Comparison of ENCODE assay signal across 8 cellular contexts in genomic region chr13:97953376-97953970, GRCh38. TPM values are rescaled to one million over a fixed set of nuclear protein-coding genes. Genes with fewer than 3 reads are reported as not detected.
DNase-seq lines count a peak whose midpoint lies in the region; ATAC-seq and TF ChIP-seq lines count a peak whose summit lies in the region.

IPO5 (plus strand) TSS chr13:97953675; CDS start chr13:97976697, 23,022 bp downstream.

- WGBS in heart left ventricle, 4 donors = 65 to 73% (median 70%) methylated on average over 10 of the region's 10 CpGs

- H3K27ac ChIP-seq in heart left ventricle (no peak within 1 kb of the TSS), tibial artery (no peak within 1 kb of the TSS)

- ATAC-seq in activated T-helper 17 cell treated with anti-CD3 and anti-CD28 coated beads, Interleukin-2, amount 50 U/mL, for 72 hours (replicated peaks) = no peak
- ATAC-seq in heart left ventricle (no peak), GM21786 (IDR thresholded peaks at IDR 0.05; ENCODE audit: unreplicated experiment) (no peak), GM19397 (IDR thresholded peaks at IDR 0.05; ENCODE audit: unreplicated experiment) (no peak), HG02610 (IDR thresholded peaks at IDR 0.05; ENCODE audit: unreplicated experiment) (no peak)

- no peak for TF ChIP-seq POLR2A in heart left ventricle (IDR thresholded peaks at IDR 0.05)

- DNase-seq in ELR (ENCODE audit: low read depth) (peak; percentile 16), heart left ventricle (no peak), pulmonary artery endothelial cell (ENCODE audit: low read depth, low spot score) (no peak), tibial artery (no peak)

- H3K4me1 ChIP-seq in heart left ventricle (no peaks in the 10 kb centered on the region), tibial artery (no peaks in the 10 kb centered on the region)

- H3K27me3 ChIP-seq in heart left ventricle = no peaks in the 10 kb centered on the region
- no peaks in the 10 kb centered on the region for H3K27me3 ChIP-seq in tibial artery

- no peaks in the 10 kb centered on the region for H3K36me3 Mint-ChIP-seq in activated T-helper 17 cell treated with anti-CD3 and anti-CD28 coated beads, Interleukin-2, amount 50 U/mL, for 72 hours (ENCODE audit: low read depth)

- H3K4me1 Mint-ChIP-seq in activated T-helper 17 cell treated with anti-CD3 and anti-CD28 coated beads, Interleukin-2, amount 50 U/mL, for 72 hours = no peaks in the 10 kb centered on the region

- no peak within 1 kb of the TSS for H3K4me3 Mint-ChIP-seq in activated T-helper 17 cell treated with anti-CD3 and anti-CD28 coated beads, Interleukin-2, amount 50 U/mL, for 72 hours

- H3K36me3 ChIP-seq in heart left ventricle = no peaks in the 10 kb centered on the region
- H3K36me3 ChIP-seq in tibial artery = no peaks in the 10 kb centered on the region

- no peak within 1 kb of the TSS for H3K27ac Mint-ChIP-seq in activated T-helper 17 cell treated with anti-CD3 and anti-CD28 coated beads, Interleukin-2, amount 50 U/mL, for 72 hours

- intact Hi-C loops in heart left ventricle (cut with DNase I) = no loop called here
- intact Hi-C loops in tibial artery (cut with DNase I; ENCODE audit: low total_unique reads) = no loop called here

- TF ChIP-seq CTCF in heart left ventricle (IDR thresholded peaks at IDR 0.05) (no peak), tibial artery (IDR thresholded peaks at IDR 0.05) (no peak)

- H3K9me3 Mint-ChIP-seq in activated T-helper 17 cell treated with anti-CD3 and anti-CD28 coated beads, Interleukin-2, amount 50 U/mL, for 72 hours = peaks cover 4% of the 10 kb centered on the region

- no peak within 1 kb of the TSS for H3K4me3 ChIP-seq in heart left ventricle
- no peak within 1 kb of the TSS for H3K4me3 ChIP-seq in tibial artery

- H3K27me3 Mint-ChIP-seq in activated T-helper 17 cell treated with anti-CD3 and anti-CD28 coated beads, Interleukin-2, amount 50 U/mL, for 72 hours = peaks cover 3% of the 10 kb centered on the region

- H3K9me3 ChIP-seq in heart left ventricle (no peaks in the 10 kb centered on the region), tibial artery (no peaks in the 10 kb centered on the region)

RNA-seq across cellular contexts. Expression of gene IPO5, which starts in this region (rescaled TPM):
- 100 to 1,000 TPM; 166 to 246 TPM for total RNA-seq in activated T-helper 17 cell treated with anti-CD3 and anti-CD28 coated beads, Interleukin-2, amount 50 U/mL, for 72 hours
- 100 to 1,000 TPM in 5 of 9 donors, 10 to 100 TPM in 4; 69.0 to 219 (median 111) TPM for total RNA-seq in heart left ventricle
- polyA plus RNA-seq in heart left ventricle = 100 to 1,000 TPM in 1 of 2 donors, 10 to 100 TPM in 1; 18.4 to 153 TPM
- total RNA-seq in pulmonary artery endothelial cell = 216 and 227 TPM in 2 replicates
